Comparison of ENCODE assay signal across 11 cellular contexts in the genomic region with DNA sequence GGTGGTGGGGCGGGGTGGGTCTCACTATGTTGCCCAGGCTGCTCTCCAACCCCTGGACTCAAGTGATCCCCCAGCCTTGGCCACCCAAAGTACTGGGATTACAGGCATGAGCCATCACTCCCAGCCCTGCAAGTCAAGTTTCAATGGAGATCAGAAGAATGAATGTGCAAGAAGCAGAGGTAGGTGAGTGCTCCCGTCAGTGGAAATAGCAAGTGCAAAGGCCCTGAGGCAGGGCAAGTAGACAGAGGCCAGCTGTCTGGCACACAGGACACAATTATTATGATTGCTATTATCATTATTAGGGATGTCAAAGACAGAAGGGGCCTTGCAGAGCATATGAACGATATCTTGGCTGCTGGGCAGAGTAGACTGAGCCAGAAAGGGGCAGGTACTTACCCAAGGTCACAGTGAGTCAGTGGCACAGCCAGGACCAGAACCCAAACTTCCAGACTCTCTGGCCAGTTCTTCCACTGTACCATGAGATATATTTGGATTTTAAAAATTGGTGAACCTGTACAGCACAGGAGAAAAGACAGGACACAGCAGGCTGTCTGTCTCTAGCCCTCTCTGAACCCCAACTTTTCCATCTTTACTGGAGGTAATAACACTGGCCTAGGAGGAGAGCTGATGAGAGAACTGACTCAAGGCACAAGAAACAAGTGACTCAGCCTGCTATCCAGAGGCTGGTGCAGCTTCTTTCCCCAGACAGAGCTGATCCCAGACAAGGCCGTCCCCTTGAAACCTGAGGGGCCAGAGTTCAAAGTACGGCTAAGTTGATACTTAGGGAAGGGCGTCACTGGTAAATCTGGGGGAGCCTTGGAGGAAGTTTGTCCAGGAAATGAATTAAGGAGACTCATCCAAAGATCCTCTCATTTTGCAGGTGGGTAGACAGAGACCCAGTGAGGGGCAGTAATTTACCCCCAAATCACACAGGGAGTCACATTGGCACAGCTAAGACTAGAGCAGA. TPM values are rescaled to one million over a fixed set of nuclear protein-coding genes. Genes with fewer than 3 reads are reported as not detected.
DNase-seq lines count a peak whose midpoint lies in the region; ATAC-seq, FAIRE-seq and TF ChIP-seq lines count a peak whose summit lies in the region.
"Had no signal": no experiment of that assay in that cellular context is flagged by ENCODE, and none has a peak within 500 bp of the region (broad histone marks: within the 10 kb centered on the region; RNA-seq: fewer than 3 reads in every experiment).

No MANE protein-coding gene starts in this region.

- H3K27me3 ChIP-seq in stomach smooth muscle (ENCODE audit: control insufficient read depth in 1 of 2, insufficient read depth in 2 of 2, low read length in 2 of 2) = no peaks in the 10 kb centered on the region

- intact Hi-C loops in activated T-helper 1 cell treated with anti-CD3 and anti-CD28 coated beads, Interleukin-12 subunit alpha, Interleukin-12 subunit beta, Interleukin-2, Interleukin-4 antibody, amounts not matched to agents 30 ng/mL and 10 ng/mL and 1 ng/mL, durations not matched to agents 14 hours and 24 hours and 36 hours (cut with micrococcal nuclease) = loop anchor here (1.0 to 2.0 kb wide), 3 partner anchors 67 to 154 kb away; a partner anchor contains a TSS
- intact Hi-C loops in kidney (cut with DNase I) = no loop called here

- H3K4me1 ChIP-seq in kidney (ENCODE audit: control insufficient read depth in 1 of 2, insufficient read depth in 1 of 2, low read depth in 1 of 2, low read length in 2 of 2) (peaks cover 0 to 14% of the 10 kb centered on the region in 2 donors), stomach smooth muscle (ENCODE audit: control insufficient read depth, insufficient read depth, low read length) (peaks cover 11% of the 10 kb centered on the region)

- CTCF ChIA-PET in activated CD8-positive, alpha-beta memory T cell treated with anti-CD3 and anti-CD28 coated beads, Interleukin-2, amount 10 ng/mL, durations not matched to agents 7 days and 5 days (lab: Charles Lee) = interaction anchor here (0.7 to 2.2 kb wide), 5 partner anchors 26 to 279 kb away, joined by 3 to 6 read pairs (median 4); a partner anchor contains a TSS

- no peak for FAIRE-seq in kidney (lab: Jason Lieb, UNC)
- FAIRE-seq: islet of Langerhans had no signal

- DNase-seq in activated CD8-positive, alpha-beta memory T cell treated with anti-CD3 and anti-CD28 coated beads, Interleukin-2, amount 10 ng/mL, durations not matched to agents 7 days and 5 days = no peak
- no peak for DNase-seq in activated CD8-positive, alpha-beta memory T cell treated with anti-CD3 and anti-CD28 coated beads, Interleukin-2, amount 50 U/mL, for 48 hours
- DNase-seq in activated T-helper 1 cell treated with anti-CD3 and anti-CD28 coated beads, Interleukin-12 subunit alpha, Interleukin-12 subunit beta, Interleukin-2, Interleukin-4 antibody, amounts not matched to agents 30 ng/mL and 10 ng/mL and 1 ng/mL, durations not matched to agents 14 hours and 24 hours and 36 hours (ENCODE audit: low spot score) = no peak
- no peak for DNase-seq in kidney
- DNase-seq in HK-2 (ENCODE audit: unreplicated experiment) = no peak
- no peak for DNase-seq in mucosa of gallbladder (ENCODE audit: low spot score)
- DNase-seq: GOT3, NCI-H187 treated with DMSO at 0.1 percent for 48 hours had no signal

- H3K4me1 Mint-ChIP-seq in activated CD8-positive, alpha-beta memory T cell treated with anti-CD3 and anti-CD28 coated beads, Interleukin-2, amount 10 ng/mL, durations not matched to agents 7 days and 5 days = peaks cover 12% of the 10 kb centered on the region
- peaks cover 11% of the 10 kb centered on the region for H3K4me1 Mint-ChIP-seq in activated T-helper 1 cell treated with anti-CD3 and anti-CD28 coated beads, Interleukin-12 subunit alpha, Interleukin-12 subunit beta, Interleukin-2, Interleukin-4 antibody, amounts not matched to agents 30 ng/mL and 10 ng/mL and 1 ng/mL, durations not matched to agents 14 hours and 24 hours and 36 hours (ENCODE audit: low read depth)

- H3K27ac Mint-ChIP-seq in activated CD8-positive, alpha-beta memory T cell treated with anti-CD3 and anti-CD28 coated beads, Interleukin-2, amount 10 ng/mL, durations not matched to agents 7 days and 5 days = peak overlapping the region; percentile 59
- peak overlapping the region; percentile 71 for H3K27ac Mint-ChIP-seq in activated T-helper 1 cell treated with anti-CD3 and anti-CD28 coated beads, Interleukin-12 subunit alpha, Interleukin-12 subunit beta, Interleukin-2, Interleukin-4 antibody, amounts not matched to agents 30 ng/mL and 10 ng/mL and 1 ng/mL, durations not matched to agents 14 hours and 24 hours and 36 hours

- H3K36me3 Mint-ChIP-seq in activated CD8-positive, alpha-beta memory T cell treated with anti-CD3 and anti-CD28 coated beads, Interleukin-2, amount 10 ng/mL, durations not matched to agents 7 days and 5 days = peaks cover 3% of the 10 kb centered on the region
- peaks cover 11% of the 10 kb centered on the region for H3K36me3 Mint-ChIP-seq in activated T-helper 1 cell treated with anti-CD3 and anti-CD28 coated beads, Interleukin-12 subunit alpha, Interleukin-12 subunit beta, Interleukin-2, Interleukin-4 antibody, amounts not matched to agents 30 ng/mL and 10 ng/mL and 1 ng/mL, durations not matched to agents 14 hours and 24 hours and 36 hours (ENCODE audit: low read depth)

- H3K4me3 Mint-ChIP-seq in activated CD8-positive, alpha-beta memory T cell treated with anti-CD3 and anti-CD28 coated beads, Interleukin-2, amount 10 ng/mL, durations not matched to agents 7 days and 5 days = peak overlapping the region; percentile 75
- H3K4me3 Mint-ChIP-seq in activated T-helper 1 cell treated with anti-CD3 and anti-CD28 coated beads, Interleukin-12 subunit alpha, Interleukin-12 subunit beta, Interleukin-2, Interleukin-4 antibody, amounts not matched to agents 30 ng/mL and 10 ng/mL and 1 ng/mL, durations not matched to agents 14 hours and 24 hours and 36 hours = peak overlapping the region; percentile 83

- H3K9me3 ChIP-seq in kidney (ENCODE audit: control insufficient read depth in 1 of 2, low read length in 2 of 2) (no peaks in the 10 kb centered on the region), stomach smooth muscle (ENCODE audit: control insufficient read depth in 2 of 2, low read length in 2 of 2) (no peaks in the 10 kb centered on the region)

- H3K9me3 Mint-ChIP-seq in activated CD8-positive, alpha-beta memory T cell treated with anti-CD3 and anti-CD28 coated beads, Interleukin-2, amount 10 ng/mL, durations not matched to agents 7 days and 5 days (ENCODE audit: low read depth) = no peaks in the 10 kb centered on the region
- no peaks in the 10 kb centered on the region for H3K9me3 Mint-ChIP-seq in activated T-helper 1 cell treated with anti-CD3 and anti-CD28 coated beads, Interleukin-12 subunit alpha, Interleukin-12 subunit beta, Interleukin-2, Interleukin-4 antibody, amounts not matched to agents 30 ng/mL and 10 ng/mL and 1 ng/mL, durations not matched to agents 14 hours and 24 hours and 36 hours

- H3K27me3 Mint-ChIP-seq in activated CD8-positive, alpha-beta memory T cell treated with anti-CD3 and anti-CD28 coated beads, Interleukin-2, amount 10 ng/mL, durations not matched to agents 7 days and 5 days = no peaks in the 10 kb centered on the region
- no peaks in the 10 kb centered on the region for H3K27me3 Mint-ChIP-seq in activated T-helper 1 cell treated with anti-CD3 and anti-CD28 coated beads, Interleukin-12 subunit alpha, Interleukin-12 subunit beta, Interleukin-2, Interleukin-4 antibody, amounts not matched to agents 30 ng/mL and 10 ng/mL and 1 ng/mL, durations not matched to agents 14 hours and 24 hours and 36 hours (ENCODE audit: insufficient read depth)

- H3K27ac ChIP-seq in kidney (ENCODE audit: low read depth in 2 of 2, low read length in 2 of 2) = peak overlapping the region; percentile 13 to 61
- no peak overlapping the region for H3K27ac ChIP-seq in stomach smooth muscle (ENCODE audit: low read length)

- H3K4me3 ChIP-seq in kidney (ENCODE audit: low read length in 2 of 2) (peak overlapping the region; percentile 43 to 88), stomach smooth muscle (ENCODE audit: low read length in 2 of 2) (peak overlapping the region; percentile 25 to 89)

- H3K9ac ChIP-seq in kidney (ENCODE audit: low read length in 2 of 2) = peak overlapping the region; percentile 5 to 28
- peak overlapping the region in 1 of 2 donors; percentile 27 for H3K9ac ChIP-seq in stomach smooth muscle (ENCODE audit: low read length in 2 of 2)

- TF ChIP-seq CTCF in kidney (IDR thresholded peaks at IDR 0.05; ENCODE audit: borderline replicate concordance, extremely low read depth, insufficient read depth) = no peak

- no peak for ATAC-seq in activated CD8-positive, alpha-beta memory T cell treated with anti-CD3 and anti-CD28 coated beads, Interleukin-2, amount 10 ng/mL, durations not matched to agents 7 days and 5 days
- no peak for ATAC-seq in GM19455 (IDR thresholded peaks at IDR 0.05; ENCODE audit: unreplicated experiment)

- peaks cover 0 to 10% of the 10 kb centered on the region in 2 donors for H3K36me3 ChIP-seq in kidney (ENCODE audit: control insufficient read depth in 1 of 2, insufficient read depth in 2 of 2, low read length in 2 of 2)
- peaks cover 13 to 14% of the 10 kb centered on the region in 2 donors for H3K36me3 ChIP-seq in stomach smooth muscle (ENCODE audit: control insufficient read depth in 2 of 2, insufficient read depth in 2 of 2, low read length in 2 of 2)

RNA-seq across cellular contexts. Expression of a gene that starts 1.4 kb away (rescaled TPM):
- 10 to 100 TPM; 15.8 to 16.4 TPM for total RNA-seq in activated CD8-positive, alpha-beta memory T cell treated with anti-CD3 and anti-CD28 coated beads, Interleukin-2, amount 10 ng/mL, durations not matched to agents 7 days and 5 days
- total RNA-seq in activated T-helper 1 cell treated with anti-CD3 and anti-CD28 coated beads, Interleukin-12 subunit alpha, Interleukin-12 subunit beta, Interleukin-2, Interleukin-4 antibody, amounts not matched to agents 30 ng/mL and 10 ng/mL and 1 ng/mL, durations not matched to agents 14 hours and 24 hours and 36 hours = 15.7 and 18.5 TPM in 2 replicates
- 29.8 TPM for total RNA-seq in kidney
- polyA plus RNA-seq in kidney (ENCODE audit: insufficient read depth, low read depth, low replicate concordance) = 107 TPM
- total RNA-seq in mucosa of gallbladder = 102 TPM

RNA-seq across cellular contexts. Expression of a gene that starts 25.7 kb away (rescaled TPM):
- total RNA-seq in activated CD8-positive, alpha-beta memory T cell treated with anti-CD3 and anti-CD28 coated beads, Interleukin-2, amount 10 ng/mL, durations not matched to agents 7 days and 5 days = 10 to 100 TPM; 27.5 to 29.0 TPM
- 23.0 and 23.7 TPM in 2 replicates for total RNA-seq in activated T-helper 1 cell treated with anti-CD3 and anti-CD28 coated beads, Interleukin-12 subunit alpha, Interleukin-12 subunit beta, Interleukin-2, Interleukin-4 antibody, amounts not matched to agents 30 ng/mL and 10 ng/mL and 1 ng/mL, durations not matched to agents 14 hours and 24 hours and 36 hours
- total RNA-seq in kidney = 35.4 TPM
- 64.1 TPM for polyA plus RNA-seq in kidney (ENCODE audit: insufficient read depth, low read depth, low replicate concordance)
- total RNA-seq in mucosa of gallbladder = 108 TPM

RNA-seq across cellular contexts. Expression of a gene that starts 26.0 kb away (rescaled TPM):
- 1 to 10 TPM; 6.0 to 7.2 TPM for total RNA-seq in activated CD8-positive, alpha-beta memory T cell treated with anti-CD3 and anti-CD28 coated beads, Interleukin-2, amount 10 ng/mL, durations not matched to agents 7 days and 5 days
- total RNA-seq in activated T-helper 1 cell treated with anti-CD3 and anti-CD28 coated beads, Interleukin-12 subunit alpha, Interleukin-12 subunit beta, Interleukin-2, Interleukin-4 antibody, amounts not matched to agents 30 ng/mL and 10 ng/mL and 1 ng/mL, durations not matched to agents 14 hours and 24 hours and 36 hours = 12.3 and 12.8 TPM in 2 replicates
- total RNA-seq in kidney (14.5 TPM), mucosa of gallbladder (16.0 TPM)
- polyA plus RNA-seq in kidney (ENCODE audit: insufficient read depth, low read depth, low replicate concordance) = 18.0 TPM

RNA-seq across cellular contexts. Expression of a gene that starts 35.1 kb away (rescaled TPM):
- total RNA-seq in activated CD8-positive, alpha-beta memory T cell treated with anti-CD3 and anti-CD28 coated beads, Interleukin-2, amount 10 ng/mL, durations not matched to agents 7 days and 5 days = 10 to 100 TPM; 55.0 to 72.7 TPM
- 90.9 and 95.7 TPM in 2 replicates for total RNA-seq in activated T-helper 1 cell treated with anti-CD3 and anti-CD28 coated beads, Interleukin-12 subunit alpha, Interleukin-12 subunit beta, Interleukin-2, Interleukin-4 antibody, amounts not matched to agents 30 ng/mL and 10 ng/mL and 1 ng/mL, durations not matched to agents 14 hours and 24 hours and 36 hours
- total RNA-seq in kidney = 26.1 TPM
- polyA plus RNA-seq in kidney (ENCODE audit: insufficient read depth, low read depth, low replicate concordance) = 27.1 TPM
- total RNA-seq in mucosa of gallbladder = 24.5 TPM

RNA-seq across cellular contexts. Expression of a gene that starts 35.2 kb away (rescaled TPM):
- under 1 TPM; 0.16 to 0.41 TPM for total RNA-seq in activated CD8-positive, alpha-beta memory T cell treated with anti-CD3 and anti-CD28 coated beads, Interleukin-2, amount 10 ng/mL, durations not matched to agents 7 days and 5 days
- 0.42 and 0.62 TPM in 2 replicates for total RNA-seq in activated T-helper 1 cell treated with anti-CD3 and anti-CD28 coated beads, Interleukin-12 subunit alpha, Interleukin-12 subunit beta, Interleukin-2, Interleukin-4 antibody, amounts not matched to agents 30 ng/mL and 10 ng/mL and 1 ng/mL, durations not matched to agents 14 hours and 24 hours and 36 hours
- total RNA-seq in kidney (0.50 TPM), mucosa of gallbladder (0.37 TPM)
- 0.80 TPM for polyA plus RNA-seq in kidney (ENCODE audit: insufficient read depth, low read depth, low replicate concordance)
